ENCODE assay signal across 31 cellular contexts in the genomic region with DNA sequence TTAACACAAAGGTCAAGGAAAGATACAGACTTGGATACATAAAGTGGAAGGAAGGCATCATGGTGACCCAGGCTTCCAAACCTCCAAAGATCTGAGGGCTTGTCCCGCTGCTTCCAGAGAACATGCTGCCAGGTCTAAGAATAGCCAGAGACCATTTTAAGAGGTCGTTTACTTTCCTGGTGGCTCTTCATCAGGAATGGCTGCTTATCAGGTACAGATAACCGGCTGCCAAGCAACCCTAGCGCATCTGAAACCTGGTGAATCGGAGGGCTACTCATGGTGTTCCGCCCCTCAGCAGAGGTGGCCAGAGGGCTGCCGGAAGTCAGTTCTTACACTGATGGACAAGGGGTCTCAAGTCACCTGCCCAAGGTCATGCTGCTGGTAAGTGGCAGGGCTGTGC.
"Had no signal": no experiment of that assay in that cellular context is flagged by ENCODE, and none has a peak within 500 bp of the region (broad histone marks: within the 10 kb centered on the region; RNA-seq: fewer than 3 reads in every experiment).

No MANE protein-coding gene starts in this region.

- ATAC-seq: activated CD4-positive, alpha-beta T cell treated with anti-CD3 and anti-CD28 coated beads for 36 hours; activated CD4-positive, CD25-positive, alpha-beta regulatory T cell treated with anti-CD3 and anti-CD28 coated beads, Interleukin-2, amount 50 U/mL, for 24 hours; activated CD8-positive, alpha-beta T cell treated with anti-CD3 and anti-CD28 coated beads, Interleukin-2, amount 10 ng/mL, durations not matched to agents 7 days and 5 days; body of pancreas; K562; WTC11 had no signal

- DNase-seq: activated CD4-positive, alpha-beta T cell treated with anti-CD3 and anti-CD28 coated beads for 36 hours; activated CD4-positive, alpha-beta T cell treated with anti-CD3 and anti-CD28 coated beads, Interleukin-2, amount 10 ng/mL, durations not matched to agents 7 days and 5 days; activated CD4-positive, alpha-beta T cell treated with anti-CD3 and anti-CD28 coated beads, Interleukin-2, amount 50 U/mL, for 48 hours; activated CD8-positive, alpha-beta T cell treated with anti-CD3 and anti-CD28 coated beads, Interleukin-2, amount 10 ng/mL, durations not matched to agents 7 days and 5 days; activated gamma-delta T cell; activated naive CD4-positive, alpha-beta T cell treated with Interleukin-2 at 50 U/mL for 16 hours; activated naive CD8-positive, alpha-beta T cell treated with anti-CD3 and anti-CD28 coated beads, Interleukin-2, amount 10 ng/mL, durations not matched to agents 7 days and 5 days; activated T-cell treated with anti-CD3 and anti-CD28 coated beads, Interleukin-2, amount 50 U/mL, for 24 hours; body of pancreas; NCI-H1092 treated with DMSO at 0.1 percent for 48 hours; NCI-H146; NCI-H187; NCI-H2029 treated with DMSO at 0.1 percent for 48 hours; NCI-H2107; NCI-H2171; NCI-H510A; NCI-H526; NCI-H748 treated with DMSO at 0.1 percent for 48 hours; PC-9; SHP77; SJCRH30 had no signal

- H3K36me3 ChIP-seq: breast epithelium, SJCRH30 had no signal

- H3K27ac Mint-ChIP-seq: activated CD4-positive, alpha-beta T cell treated with anti-CD3 and anti-CD28 coated beads for 36 hours; activated CD4-positive, alpha-beta T cell treated with anti-CD3 and anti-CD28 coated beads, Interleukin-2, amount 10 ng/mL, durations not matched to agents 7 days and 5 days; activated CD8-positive, alpha-beta T cell treated with anti-CD3 and anti-CD28 coated beads, Interleukin-2, amount 10 ng/mL, durations not matched to agents 7 days and 5 days; activated naive CD4-positive, alpha-beta T cell treated with anti-CD3 and anti-CD28 coated beads, Interleukin-2, amount 50 U/mL, for 24 hours; activated naive CD8-positive, alpha-beta T cell treated with anti-CD3 and anti-CD28 coated beads, Interleukin-2, amount 10 ng/mL, durations not matched to agents 7 days and 5 days; activated T-cell treated with anti-CD3 and anti-CD28 coated beads, Interleukin-2, amount 50 U/mL, for 24 hours; activated T-helper 2 cell treated with anti-CD3 and anti-CD28 coated beads, Interferon-gamma antibody, Interleukin-2, Interleukin-4, amounts not matched to agents 10 μg/mL and 5 μg/mL and 100 μg/mL, durations not matched to agents 14 hours and 24 hours and 36 hours; T-helper 1 cell treated with Interleukin-12 subunit alpha and Interleukin-12 subunit beta and Interleukin-4 antibody, amounts not matched to agents 30 μg/mL and 1 μg/mL, for 36 hours; T-helper 2 cell treated with Interferon-gamma antibody and Interleukin-4, amounts not matched to agents 5 μg/mL and 100 μg/mL, for 36 hours; WTC11 had no signal

- H3K4me1 Mint-ChIP-seq: activated CD4-positive, alpha-beta T cell treated with anti-CD3 and anti-CD28 coated beads for 36 hours; activated CD4-positive, alpha-beta T cell treated with anti-CD3 and anti-CD28 coated beads, Interleukin-2, amount 10 ng/mL, durations not matched to agents 7 days and 5 days; activated naive CD4-positive, alpha-beta T cell treated with anti-CD3 and anti-CD28 coated beads, Interleukin-2, amount 50 U/mL, for 24 hours; activated naive CD8-positive, alpha-beta T cell treated with anti-CD3 and anti-CD28 coated beads, Interleukin-2, amount 10 ng/mL, durations not matched to agents 7 days and 5 days had no signal

- H3K27me3 ChIP-seq: body of pancreas, breast epithelium, SJCRH30 had no signal

- H3K27ac ChIP-seq: body of pancreas, breast epithelium, PC-9, RWPE1, SJCRH30, SK-N-MC had no signal

- H3K4me1 ChIP-seq: breast epithelium, SJCRH30 had no signal

- H3K4me3 ChIP-seq: body of pancreas, breast epithelium, K562, PC-9, SJCRH30, SK-N-MC had no signal

- H3K27me3 Mint-ChIP-seq: activated CD4-positive, alpha-beta T cell treated with anti-CD3 and anti-CD28 coated beads for 36 hours; activated CD4-positive, alpha-beta T cell treated with anti-CD3 and anti-CD28 coated beads, Interleukin-2, amount 10 ng/mL, durations not matched to agents 7 days and 5 days; activated naive CD4-positive, alpha-beta T cell treated with anti-CD3 and anti-CD28 coated beads, Interleukin-2, amount 50 U/mL, for 24 hours; activated naive CD8-positive, alpha-beta T cell treated with anti-CD3 and anti-CD28 coated beads, Interleukin-2, amount 10 ng/mL, durations not matched to agents 7 days and 5 days had no signal

- H3K36me3 Mint-ChIP-seq: activated naive CD4-positive, alpha-beta T cell treated with anti-CD3 and anti-CD28 coated beads, Interleukin-2, amount 50 U/mL, for 24 hours; activated naive CD8-positive, alpha-beta T cell treated with anti-CD3 and anti-CD28 coated beads, Interleukin-2, amount 10 ng/mL, durations not matched to agents 7 days and 5 days; WTC11 had no signal

- H3K4me3 Mint-ChIP-seq: activated CD4-positive, alpha-beta T cell treated with anti-CD3 and anti-CD28 coated beads for 36 hours; activated CD4-positive, alpha-beta T cell treated with anti-CD3 and anti-CD28 coated beads, Interleukin-2, amount 10 ng/mL, durations not matched to agents 7 days and 5 days; activated CD8-positive, alpha-beta T cell treated with anti-CD3 and anti-CD28 coated beads, Interleukin-2, amount 10 ng/mL, durations not matched to agents 7 days and 5 days; activated naive CD4-positive, alpha-beta T cell treated with anti-CD3 and anti-CD28 coated beads, Interleukin-2, amount 50 U/mL, for 24 hours; activated naive CD8-positive, alpha-beta T cell treated with anti-CD3 and anti-CD28 coated beads, Interleukin-2, amount 10 ng/mL, durations not matched to agents 7 days and 5 days; activated T-cell treated with anti-CD3 and anti-CD28 coated beads, Interleukin-2, amount 50 U/mL, for 24 hours; T-helper 1 cell treated with Interleukin-12 subunit alpha and Interleukin-12 subunit beta and Interleukin-4 antibody, amounts not matched to agents 30 μg/mL and 1 μg/mL, for 36 hours; T-helper 2 cell treated with Interferon-gamma antibody and Interleukin-4, amounts not matched to agents 5 μg/mL and 100 μg/mL, for 36 hours; WTC11 had no signal

- H3K9me3 Mint-ChIP-seq: activated CD4-positive, alpha-beta T cell treated with anti-CD3 and anti-CD28 coated beads, Interleukin-2, amount 10 ng/mL, durations not matched to agents 7 days and 5 days; activated naive CD4-positive, alpha-beta T cell treated with anti-CD3 and anti-CD28 coated beads, Interleukin-2, amount 50 U/mL, for 24 hours; activated naive CD8-positive, alpha-beta T cell treated with anti-CD3 and anti-CD28 coated beads, Interleukin-2, amount 10 ng/mL, durations not matched to agents 7 days and 5 days; activated T-cell treated with anti-CD3 and anti-CD28 coated beads, Interleukin-2, amount 50 U/mL, for 24 hours; activated T-helper 2 cell treated with anti-CD3 and anti-CD28 coated beads, Interferon-gamma antibody, Interleukin-2, Interleukin-4, amounts not matched to agents 10 μg/mL and 5 μg/mL and 100 μg/mL, durations not matched to agents 14 hours and 24 hours and 36 hours; T-helper 1 cell treated with Interleukin-12 subunit alpha and Interleukin-12 subunit beta and Interleukin-4 antibody, amounts not matched to agents 30 μg/mL and 1 μg/mL, for 36 hours; T-helper 2 cell treated with Interferon-gamma antibody and Interleukin-4, amounts not matched to agents 5 μg/mL and 100 μg/mL, for 36 hours had no signal

- H3K9me3 ChIP-seq: body of pancreas, breast epithelium, SJCRH30 had no signal

- H3K4me2 ChIP-seq: PC-9 had no signal
